16 cellular contexts compared by ENCODE assay signal in the genomic region with DNA sequence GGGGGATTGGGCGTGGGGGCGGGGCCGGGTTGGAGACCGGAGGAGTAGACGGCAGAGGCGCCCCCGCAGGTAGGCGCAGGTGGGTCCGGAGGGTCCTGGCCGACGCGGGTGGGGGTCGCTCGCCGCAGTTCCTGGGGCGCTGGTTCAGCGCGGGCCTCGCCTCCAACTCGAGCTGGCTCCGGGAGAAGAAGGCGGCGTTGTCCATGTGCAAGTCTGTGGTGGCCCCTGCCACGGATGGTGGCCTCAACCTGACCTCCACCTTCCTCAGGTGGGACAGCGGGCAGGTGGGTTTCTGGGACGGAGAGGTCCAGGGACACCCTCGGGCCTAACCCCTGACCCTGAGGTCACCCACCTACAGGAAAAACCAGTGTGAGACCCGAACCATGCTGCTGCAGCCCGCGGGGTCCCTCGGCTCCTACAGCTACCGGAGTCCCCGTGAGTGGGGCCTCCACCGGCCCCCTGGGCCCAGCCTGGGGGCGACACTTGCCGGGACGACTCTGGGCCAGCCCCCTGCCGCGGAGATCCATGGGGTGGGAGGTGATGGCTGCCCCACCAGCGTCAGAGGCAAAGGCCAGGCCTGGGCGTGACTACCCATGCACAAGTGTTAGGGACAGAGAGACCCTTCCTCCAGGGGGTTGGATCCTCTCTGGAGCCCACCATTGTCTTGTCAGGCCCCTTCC. TPM values are rescaled to one million over a fixed set of nuclear protein-coding genes. Genes with fewer than 3 reads are reported as not detected.
DNase-seq lines count a peak whose midpoint lies in the region; ATAC-seq and TF ChIP-seq lines count a peak whose summit lies in the region.
"Had no signal": no experiment of that assay in that cellular context is flagged by ENCODE, and none has a peak within 500 bp of the region (broad histone marks: within the 10 kb centered on the region; RNA-seq: fewer than 3 reads in every experiment).

No MANE protein-coding gene starts in this region.

- DNase-seq in activated naive CD4-positive, alpha-beta T cell treated with anti-CD3 and anti-CD28 coated beads for 36 hours = peak; percentile 30
- no peak for DNase-seq in activated naive CD4-positive, alpha-beta T cell (lab: John Stamatoyannopoulos, UW)
- no peak for DNase-seq in dorsolateral prefrontal cortex
- DNase-seq in sciatic nerve (ENCODE audit: low spot score) = peak; percentile 87
- no peak for DNase-seq in activated gamma-delta T cell treated with Interleukin-2 at 50 U/mL for 16 hours
- DNase-seq in suprapubic skin (ENCODE audit: low spot score in 2 of 2) = no peak
- DNase-seq in effector CD4-positive, alpha-beta T cell = no peak
- DNase-seq: AML-193 had no signal

- TF ChIP-seq POLR2A in suprapubic skin (IDR thresholded peaks at IDR 0.05) = no peak

- H3K27ac Mint-ChIP-seq in activated naive CD4-positive, alpha-beta T cell treated with anti-CD3 and anti-CD28 coated beads for 36 hours = no peak overlapping the region
- H3K27ac Mint-ChIP-seq: memory B cell; neural progenitor cell; stimulated activated naive CD8-positive, alpha-beta T cell treated with anti-CD3 and anti-CD28 coated beads, Interleukin-15, Interleukin-2, amounts not matched to agents 100 ng/mL and 50 ng/mL, for 24 hours had no signal

- H3K27me3 Mint-ChIP-seq in activated naive CD4-positive, alpha-beta T cell treated with anti-CD3 and anti-CD28 coated beads for 36 hours (ENCODE audit: low read depth) = peaks cover 12% of the 10 kb centered on the region

- no peak overlapping the region for H3K9ac ChIP-seq in HUES48 (ENCODE audit: low read depth, low read length)
- H3K9ac ChIP-seq: neural progenitor cell had no signal

- TF ChIP-seq CTCF in dorsolateral prefrontal cortex (IDR thresholded peaks at IDR 0.05 in 54 of 56, conservative IDR thresholded peaks at IDR 0.05 in 2 of 56; ENCODE audit: low read depth in 1 of 56, partially characterized antibody in 56 of 56) (no peak), suprapubic skin (IDR thresholded peaks at IDR 0.05) (no peak)

- H3K4me1 ChIP-seq in HUES48 (ENCODE audit: control insufficient read depth, insufficient read depth, low read length) (peaks cover 5% of the 10 kb centered on the region; the same call in 1 of the 2 replicates), suprapubic skin (peaks cover 39% of the 10 kb centered on the region)

- no peak overlapping the region for H3K4me3 Mint-ChIP-seq in activated naive CD4-positive, alpha-beta T cell treated with anti-CD3 and anti-CD28 coated beads for 36 hours
- H3K4me3 Mint-ChIP-seq: memory B cell; stimulated activated naive CD8-positive, alpha-beta T cell treated with anti-CD3 and anti-CD28 coated beads, Interleukin-15, Interleukin-2, amounts not matched to agents 100 ng/mL and 50 ng/mL, for 24 hours had no signal

- H3K4me3 ChIP-seq in HUES48 (ENCODE audit: low read depth, low read length) (peak overlapping the region; percentile 29; the same call in 1 of the 2 replicates), dorsolateral prefrontal cortex (peak overlapping the region in 57 of 59 donors; percentile 12 to 63 (median 44)), suprapubic skin (no peak overlapping the region)

- H3K27ac ChIP-seq in HUES48 (ENCODE audit: low read depth, low read length) (no peak overlapping the region), dorsolateral prefrontal cortex (peak overlapping the region in 37 of 59 donors; percentile 8 to 100 (median 74)), suprapubic skin (no peak overlapping the region)
- H3K27ac ChIP-seq: neural progenitor cell had no signal

- CTCF ChIA-PET in activated naive CD4-positive, alpha-beta T cell treated with anti-CD3 and anti-CD28 coated beads for 36 hours (lab: Charles Lee) = interaction anchor here (1.1 kb wide), 1 partner anchor 56 kb away, joined by 4 read pairs; no protein-coding TSS in a partner anchor

- H3K27me3 ChIP-seq in HUES48 (ENCODE audit: control insufficient read depth, insufficient read depth, low read length) (peaks cover 15% of the 10 kb centered on the region), dorsolateral prefrontal cortex (no peaks in the 10 kb centered on the region), suprapubic skin (peaks cover 12% of the 10 kb centered on the region)

- H3K9me3 ChIP-seq in HUES48 (ENCODE audit: control insufficient read depth, insufficient read depth, low read length) = no peaks in the 10 kb centered on the region
- H3K9me3 ChIP-seq in suprapubic skin = no peaks in the 10 kb centered on the region

- no peaks in the 10 kb centered on the region for H3K36me3 Mint-ChIP-seq in activated naive CD4-positive, alpha-beta T cell treated with anti-CD3 and anti-CD28 coated beads for 36 hours (ENCODE audit: low read depth)
- H3K36me3 Mint-ChIP-seq: neural progenitor cell had no signal

- WGBS in suprapubic skin = 61% methylated on average over 12 of the region's 41 CpGs

- TF ChIP-seq EP300 in suprapubic skin (IDR thresholded peaks at IDR 0.05) = no peak

- no peaks in the 10 kb centered on the region for H3K9me3 Mint-ChIP-seq in activated naive CD4-positive, alpha-beta T cell treated with anti-CD3 and anti-CD28 coated beads for 36 hours
- H3K9me3 Mint-ChIP-seq: memory B cell; neural progenitor cell; stimulated activated naive CD8-positive, alpha-beta T cell treated with anti-CD3 and anti-CD28 coated beads, Interleukin-15, Interleukin-2, amounts not matched to agents 100 ng/mL and 50 ng/mL, for 24 hours had no signal

- H3K4me1 Mint-ChIP-seq in activated naive CD4-positive, alpha-beta T cell treated with anti-CD3 and anti-CD28 coated beads for 36 hours (ENCODE audit: low read depth) = peaks cover 14% of the 10 kb centered on the region

- H3K36me3 ChIP-seq in HUES48 (ENCODE audit: control insufficient read depth, insufficient read depth, low read length) (no peaks in the 10 kb centered on the region), suprapubic skin (no peaks in the 10 kb centered on the region)
- H3K36me3 ChIP-seq: neural progenitor cell had no signal

- intact Hi-C loops in activated naive CD4-positive, alpha-beta T cell treated with anti-CD3 and anti-CD28 coated beads for 36 hours (cut with micrococcal nuclease) = no loop called here
- intact Hi-C loops in dorsolateral prefrontal cortex (cut with DNase I) (no loop called here), sciatic nerve (cut with DNase I) (no loop called here)

- no peak for ATAC-seq in sciatic nerve

RNA-seq across cellular contexts. Expression of gene PTGDS, which starts 1.7 kb away (rescaled TPM):
- total RNA-seq in activated naive CD4-positive, alpha-beta T cell treated with anti-CD3 and anti-CD28 coated beads for 36 hours = not detected
- total RNA-seq in dorsolateral prefrontal cortex (1,000 to 10,000 TPM; 1,122 to 4,894 (median 2,197) TPM), sciatic nerve (1,668 TPM), suprapubic skin (10 to 100 TPM in 3 of 4 donors, 1 to 10 TPM in 1; 4.3 to 31.7 (median 25.7) TPM)
- total RNA-seq: A172 had no signal

RNA-seq across cellular contexts. Expression of gene LCNL1, which starts 3.8 kb away (rescaled TPM):
- not detected for total RNA-seq in activated naive CD4-positive, alpha-beta T cell treated with anti-CD3 and anti-CD28 coated beads for 36 hours
- total RNA-seq in dorsolateral prefrontal cortex = 10 to 100 TPM in 119 of 120 experiments, 1 to 10 TPM in 1; 9.8 to 81.8 (median 27.3) TPM
- 4.1 TPM for total RNA-seq in sciatic nerve
- under 1 TPM in 2 of 4 donors, not detected in 2; 0.18 to 0.40 TPM for total RNA-seq in suprapubic skin
- total RNA-seq: A172, HepG2, kidney epithelial cell had no signal

RNA-seq across cellular contexts. Expression of gene PAXX, which starts 13.2 kb away (rescaled TPM):
- 10 to 100 TPM; 75.9 to 76.8 TPM for total RNA-seq in activated naive CD4-positive, alpha-beta T cell treated with anti-CD3 and anti-CD28 coated beads for 36 hours
- total RNA-seq in dorsolateral prefrontal cortex = 10 to 100 TPM; 30.9 to 76.1 (median 46.1) TPM
- 46.6 TPM for total RNA-seq in sciatic nerve
- total RNA-seq in suprapubic skin = 10 to 100 TPM; 43.2 to 68.6 (median 61.5) TPM

RNA-seq across cellular contexts. Expression of gene CLIC3, which starts 17.4 kb away (rescaled TPM):
- total RNA-seq in activated naive CD4-positive, alpha-beta T cell treated with anti-CD3 and anti-CD28 coated beads for 36 hours = not detected
- total RNA-seq in dorsolateral prefrontal cortex = 1 to 10 TPM in 30 of 120 experiments, under 1 TPM in 28, not detected in 62; 0.47 to 3.2 (median 1.0) TPM
- total RNA-seq in sciatic nerve = 11.3 TPM
- total RNA-seq in suprapubic skin = 100 to 1,000 TPM in 3 of 4 donors, 10 to 100 TPM in 1; 20.6 to 159 (median 130) TPM
- total RNA-seq: frontal cortex, kidney epithelial cell had no signal

RNA-seq across cellular contexts. Expression of gene LCN12, which starts 26.9 kb away (rescaled TPM):
- total RNA-seq in activated naive CD4-positive, alpha-beta T cell treated with anti-CD3 and anti-CD28 coated beads for 36 hours = 1 to 10 TPM; 1.1 to 1.9 TPM
- total RNA-seq in dorsolateral prefrontal cortex (10 to 100 TPM in 108 of 120 experiments, 1 to 10 TPM in 12; 5.2 to 34.4 (median 16.7) TPM), sciatic nerve (8.6 TPM), suprapubic skin (1 to 10 TPM in 1 of 4 donors, not detected in 3; 3.7 TPM)
- total RNA-seq: frontal cortex had no signal

Comparison
In these comparisons a context has a peak if more than half of its experiments do, and no peak if none do; other contexts are left out.
1. DNase-seq: peak in activated naive CD4-positive, alpha-beta T cell treated with anti-CD3 and anti-CD28 coated beads for 36 hours (single experiment) and sciatic nerve (single experiment); none in activated naive CD4-positive, alpha-beta T cell (0 of 4), dorsolateral prefrontal cortex (0 of 10), activated gamma-delta T cell treated with Interleukin-2 at 50 U/mL for 16 hours (single experiment), suprapubic skin (0 of 2) and effector CD4-positive, alpha-beta T cell (single experiment).
2. H3K27ac ChIP-seq: peak in dorsolateral prefrontal cortex (37 of 59); none in HUES48 (single experiment) and suprapubic skin (single experiment).
3. RNA of gene PTGDS, which starts 1.7 kb away (total RNA-seq): 1,122 to 4,894 TPM in dorsolateral prefrontal cortex and 1,668 TPM in sciatic nerve (single experiment); 4.3 to 31.7 TPM in suprapubic skin and not detected in activated naive CD4-positive, alpha-beta T cell treated with anti-CD3 and anti-CD28 coated beads for 36 hours; every median in the first group is over 10 times any median in the second.